ENCODE assay signal across 2 cellular contexts in genomic region chr18:46630160-46630559, GRCh38.
TF ChIP-seq lines count a peak whose summit lies in the region.

No MANE protein-coding gene starts in this region.

TF ChIP-seq in endothelial cell of umbilical vein, 7 proteins besides CTCF, POLR2A, EP300 and RAD21:
- TF ChIP-seq FOS (IDR thresholded peaks at IDR 0.05; ENCODE audit: borderline replicate concordance, insufficient read depth, low read length) (no peak), JUN (IDR thresholded peaks at IDR 0.05; ENCODE audit: borderline replicate concordance, insufficient read depth, insufficient read length, low read depth) (no peak), POLR2AphosphoS5 (IDR thresholded peaks at IDR 0.05; ENCODE audit: insufficient read depth, low read depth, low read length) (no peak), EZH2 (IDR thresholded peaks at IDR 0.05; ENCODE audit: borderline replicate concordance, low read depth, low read length, severe bottlenecking) (no peak), MAX (IDR thresholded peaks at IDR 0.05; ENCODE audit: insufficient read depth, insufficient read length) (no peak), MYC (IDR thresholded peaks at IDR 0.05; ENCODE audit: low read depth, low read length) (no peak), GATA2 (IDR thresholded peaks at IDR 0.05; ENCODE audit: insufficient read depth, insufficient read length, low read depth, low read length) (no peak)

TF ChIP-seq in GM23338, 12 proteins besides CTCF, POLR2A, EP300 and RAD21:
- TF ChIP-seq EZH2phosphoT487 (IDR thresholded peaks at IDR 0.05; ENCODE audit: unreplicated experiment) (no peak), POLR2AphosphoS5 (IDR thresholded peaks at IDR 0.05; ENCODE audit: low read depth) (no peak), ETS1 (IDR thresholded peaks at IDR 0.05) (no peak), EZH2 (IDR thresholded peaks at IDR 0.05; ENCODE audit: low read depth, unreplicated experiment) (no peak), REST (IDR thresholded peaks at IDR 0.05; ENCODE audit: unreplicated experiment) (no peak), JUNB (IDR thresholded peaks at IDR 0.05; ENCODE audit: unreplicated experiment) (no peak), CREB1 (CRISPR knock-in tag; IDR thresholded peaks at IDR 0.05; ENCODE audit: low read depth) (no peak), ZNF462 (CRISPR knock-in tag; IDR thresholded peaks at IDR 0.05) (no peak)
TF ChIP-seq in GM23338: peak in this region for 0.
